Comparison of ENCODE assay signal across 8 cellular contexts in the genomic region with DNA sequence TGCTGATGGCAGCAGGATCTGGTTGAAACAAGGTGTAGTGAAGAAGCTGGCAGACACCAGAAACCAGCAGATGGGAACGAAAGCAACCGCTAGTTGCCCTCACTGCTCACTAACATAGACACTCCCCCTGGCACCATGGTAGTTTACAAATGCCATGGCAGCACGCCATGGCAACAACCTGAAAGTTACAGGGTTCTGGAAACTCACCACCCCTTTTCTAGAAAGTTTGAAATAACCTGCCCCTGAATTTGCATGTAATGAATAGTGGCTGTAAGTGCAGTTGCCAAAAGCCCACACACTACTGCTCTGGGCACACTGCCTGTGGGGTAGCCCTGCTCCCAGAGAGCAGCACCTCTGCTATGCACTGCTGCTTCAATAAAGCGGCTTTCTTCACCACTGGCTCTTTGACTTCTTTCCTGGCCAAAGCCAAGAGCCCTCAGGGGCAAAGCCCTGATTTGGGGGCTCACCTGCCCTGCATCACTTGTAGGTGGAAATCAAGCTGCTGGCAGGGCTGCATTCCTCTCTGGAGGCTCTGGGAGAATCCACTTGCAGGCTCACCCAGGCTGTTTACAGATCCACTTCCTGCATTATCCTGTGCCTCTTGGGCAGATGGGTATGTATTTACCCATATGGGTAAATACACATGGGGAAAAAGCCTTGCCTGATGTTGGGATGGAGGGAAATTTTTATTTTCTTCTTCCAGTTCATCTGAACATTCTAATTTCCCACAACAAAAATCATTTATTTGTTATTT. TPM values are rescaled to one million over a fixed set of nuclear protein-coding genes. Genes with fewer than 3 reads are reported as not detected.
DNase-seq lines count a peak whose midpoint lies in the region; ATAC-seq and TF ChIP-seq lines count a peak whose summit lies in the region.

No MANE protein-coding gene starts in this region.

- intact Hi-C loops in MCF 10A (cut with micrococcal nuclease) (no loop called here), prostate gland (cut with DNase I) (loop anchor here (10.0 kb wide), 1 partner anchor 84 kb away; no protein-coding TSS in a partner anchor)

- no peaks in the 10 kb centered on the region for H3K36me3 ChIP-seq in prostate gland

- H3K36me3 Mint-ChIP-seq in MCF 10A (ENCODE audit: insufficient read depth, unreplicated experiment): no peaks in the 10 kb centered on the region

- H3K4me3 Mint-ChIP-seq in MCF 10A (ENCODE audit: unreplicated experiment): no peak overlapping the region

- no peaks in the 10 kb centered on the region for H3K27me3 ChIP-seq in prostate gland (replicated peaks; ENCODE audit: insufficient read depth)

- BruUV-seq in MCF 10A (replicated peaks; lab: Mats Ljungman, UMichigan): no TSS peak

- peak; percentile 42 to 75 for DNase-seq in NCI-H2081 (lab: John Stamatoyannopoulos, UW)
- DNase-seq in NCI-H2081 treated with DMSO at 0.1 percent for 48 hours (lab: John Stamatoyannopoulos, UW): no peak
- DNase-seq in MCF 10A (ENCODE audit: unreplicated experiment): peak; percentile 17
- DNase-seq in prostate gland (ENCODE audit: low spot score): peak; percentile 76

- H3K4me1 ChIP-seq in prostate gland (replicated peaks): peaks cover 10% of the 10 kb centered on the region

- no peaks in the 10 kb centered on the region for H3K9me3 ChIP-seq in prostate gland

- ATAC-seq in HG03354 (IDR thresholded peaks at IDR 0.05; ENCODE audit: poor library complexity, severe bottlenecking, unreplicated experiment) (peak; percentile 61), GM19023 (IDR thresholded peaks at IDR 0.05; ENCODE audit: unreplicated experiment) (no peak), GM19328 (IDR thresholded peaks at IDR 0.05; ENCODE audit: unreplicated experiment) (no peak), HG03025 (IDR thresholded peaks at IDR 0.05; ENCODE audit: low FRiP score, unreplicated experiment) (no peak)

- no peak for TF ChIP-seq POLR2A in prostate gland (IDR thresholded peaks at IDR 0.05)

- no peaks in the 10 kb centered on the region for H3K9me3 Mint-ChIP-seq in MCF 10A (ENCODE audit: unreplicated experiment)

- peaks cover 20% of the 10 kb centered on the region for H3K27me3 Mint-ChIP-seq in MCF 10A (ENCODE audit: insufficient read depth, unreplicated experiment)

- H3K27ac ChIP-seq in prostate gland: peak overlapping the region; percentile 26 to 66

- CTCF ChIA-PET in MCF 10A (lab: Yijun Ruan, JAX): no interaction called here

- no peak overlapping the region for H3K27ac Mint-ChIP-seq in MCF 10A (ENCODE audit: low read depth, unreplicated experiment)

- no peak for TF ChIP-seq CTCF in MCF 10A (IDR thresholded peaks at IDR 0.05; ENCODE audit: unreplicated experiment)
- peak in 2 of 4 experiments; percentile 11 to 25 for TF ChIP-seq CTCF in prostate gland (IDR thresholded peaks at IDR 0.05)

- POLR2A ChIA-PET in MCF 10A (lab: Yijun Ruan, JAX): interaction anchor here (0.7 kb wide), 2 partner anchors 61 to 63 kb away, joined by 3 read pairs; partner anchors contain the start of gene RAB43

- H3K4me3 ChIP-seq in prostate gland: no peak overlapping the region

- 30% methylated on average over 4 of the region's 4 CpGs for WGBS in prostate gland

- peaks cover 3% of the 10 kb centered on the region for H3K4me1 Mint-ChIP-seq in MCF 10A (ENCODE audit: insufficient read depth, unreplicated experiment)

RNA-seq across cellular contexts. Expression of gene GP9, which starts 2.0 kb away (rescaled TPM):
- not detected in 2 replicates for total RNA-seq in MCF 10A (2022)
- not detected for total RNA-seq in prostate gland

RNA-seq across cellular contexts. Expression of gene EFCC1, which starts 57.5 kb away (rescaled TPM):
- total RNA-seq in MCF 10A (2022): not detected in 2 replicates
- total RNA-seq in prostate gland: 1 to 10 TPM; 1.8 to 4.0 TPM
